Comparison of ENCODE assay signal across 8 cellular contexts in the genomic region with DNA sequence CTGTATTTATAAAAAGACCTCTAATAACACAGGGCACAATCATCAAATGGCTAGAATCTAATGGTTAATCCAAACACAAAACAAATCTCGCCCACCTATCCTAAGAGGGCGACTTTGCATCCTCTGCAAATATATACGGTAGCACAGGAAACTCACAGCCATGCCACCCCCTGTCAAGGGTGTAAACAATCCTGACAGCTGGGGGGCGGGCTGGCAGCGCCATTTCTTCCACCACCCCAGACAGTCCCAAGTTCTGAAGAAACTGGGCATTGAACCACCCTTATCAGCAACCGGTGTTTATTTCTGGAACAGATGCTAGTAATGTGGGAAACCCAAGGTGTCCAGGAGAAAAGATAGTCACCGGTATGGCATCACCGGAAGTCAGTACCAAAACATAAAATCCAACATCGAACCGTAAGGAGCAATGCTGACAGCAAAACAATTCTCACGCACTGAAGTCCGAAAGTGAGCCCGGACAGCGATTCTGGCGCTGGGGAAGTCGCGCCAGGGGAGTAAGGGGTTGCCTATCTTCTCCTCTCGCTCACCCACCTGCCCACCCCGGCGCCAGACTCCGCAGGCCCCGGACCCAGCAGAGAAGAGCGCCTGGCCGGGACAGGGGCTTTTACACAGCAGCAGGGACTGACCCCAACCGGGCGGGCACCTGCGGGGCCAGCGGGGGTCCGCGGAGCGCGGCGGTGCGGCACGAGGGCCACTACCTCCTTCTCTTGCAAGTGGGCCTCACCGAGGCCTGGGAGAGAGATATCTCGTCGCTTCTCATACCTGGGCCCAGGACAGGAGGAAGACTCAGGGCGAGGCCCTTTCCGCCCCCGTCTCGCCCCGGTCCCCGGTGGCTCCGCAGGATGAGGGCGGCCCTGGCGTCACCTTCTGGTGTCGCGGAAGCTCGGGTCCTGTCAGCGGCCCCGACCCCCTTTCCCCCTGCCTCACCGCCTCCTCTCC. TPM values are rescaled to one million over a fixed set of nuclear protein-coding genes. Genes with fewer than 3 reads are reported as not detected.
DNase-seq lines count a peak whose midpoint lies in the region; ATAC-seq, FAIRE-seq and TF ChIP-seq lines count a peak whose summit lies in the region.

No MANE protein-coding gene starts in this region.

- POLR2A ChIA-PET in BJ (lab: Charles Lee) (no interaction called here), T-cell (lab: Charles Lee) (no interaction called here), MCF 10A (lab: Yijun Ruan, JAX) (interaction anchor here (0.8 to 3.2 kb wide), 18 partner anchors 13 to 278 kb away, joined by 3 to 27 read pairs (median 4); partner anchors contain the start of genes CAPRIN1 and CD59)

- peak overlapping the region; percentile 88 for H3K9ac ChIP-seq in keratinocyte (ENCODE audit: control insufficient read depth, extremely low read depth, insufficient read depth, low read length)

- H3K4me1 Mint-ChIP-seq in T-cell (peaks cover 42 to 51% (median 51%) of the 10 kb centered on the region in 3 donors), MCF 10A (ENCODE audit: insufficient read depth, unreplicated experiment) (peaks cover 25% of the 10 kb centered on the region)

- peaks cover 2% of the 10 kb centered on the region for H3K9me1 ChIP-seq in keratinocyte (ENCODE audit: control insufficient read depth, extremely low read depth, insufficient read depth, low read length)

- H3K4me3 ChIP-seq in BJ (ENCODE audit: low read depth, low read length) (peak overlapping the region; percentile 89), keratinocyte (ENCODE audit: control insufficient read depth in 2 of 3, extremely low read depth in 1 of 3, insufficient read depth in 2 of 3, low read depth in 1 of 3, low read length in 3 of 3) (peak overlapping the region; percentile 82 to 92 (median 86))

- peak overlapping the region; percentile 96 for H3K4me2 ChIP-seq in keratinocyte (ENCODE audit: control insufficient read depth, extremely low read depth, insufficient read depth, low read depth, low read length)

- H3K27me3 ChIP-seq in BJ (ENCODE audit: control insufficient read depth, insufficient read depth, low read length) (no peaks in the 10 kb centered on the region), keratinocyte (ENCODE audit: control insufficient read depth, extremely low read depth, insufficient read depth, low read length) (no peaks in the 10 kb centered on the region)

- BruUV-seq in MCF 10A (replicated peaks; lab: Mats Ljungman, UMichigan): TSS peak; percentile 30

- TF ChIP-seq CTCF in BJ (IDR thresholded peaks at IDR 0.05; ENCODE audit: insufficient read depth, low read depth, low read length) (no peak), MCF 10A (IDR thresholded peaks at IDR 0.05; ENCODE audit: unreplicated experiment) (no peak), keratinocyte (optimal IDR thresholded peaks at IDR 0.05 in 1 of 3, IDR thresholded peaks at IDR 0.05 in 1 of 3, conservative IDR thresholded peaks at IDR 0.05 in 1 of 3; ENCODE audit: extremely low read depth in 1 of 3, insufficient read depth in 2 of 3, low read length in 3 of 3) (no peak)

- peaks cover 48% of the 10 kb centered on the region for H3K4me1 ChIP-seq in keratinocyte (ENCODE audit: control insufficient read depth, extremely low read depth, insufficient read depth, low read length)

- H3K79me2 ChIP-seq in keratinocyte (ENCODE audit: control insufficient read depth, insufficient read depth, low read length): peaks cover 31% of the 10 kb centered on the region

- ATAC-seq in GM19043 (IDR thresholded peaks at IDR 0.05; ENCODE audit: low read depth, unreplicated experiment): peak; percentile 17
- peak; percentile 40 for ATAC-seq in HG03354 (IDR thresholded peaks at IDR 0.05; ENCODE audit: poor library complexity, severe bottlenecking, unreplicated experiment)
- peak; percentile 70 to 79 (median 73) for ATAC-seq in T-cell (replicated peaks in 1 of 4)

- intact Hi-C loops in MCF 10A (cut with micrococcal nuclease): no loop called here

- H3K36me3 ChIP-seq in BJ (ENCODE audit: control insufficient read depth, insufficient read depth, low read length): peaks cover under 1% of the 10 kb centered on the region; the same call in 1 of the 2 replicates
- H3K36me3 ChIP-seq in keratinocyte (ENCODE audit: control insufficient read depth in 2 of 2, extremely low read depth in 1 of 2, insufficient read depth in 2 of 2, low read length in 2 of 2): peaks cover 4 to 5% of the 10 kb centered on the region in 2 experiments

- no peaks in the 10 kb centered on the region for H3K9me3 ChIP-seq in keratinocyte (ENCODE audit: control insufficient read depth, low read depth, low read length)

- H3K27ac ChIP-seq in keratinocyte (ENCODE audit: control insufficient read depth, insufficient read depth, low read length): peak overlapping the region; percentile 77

- dilution Hi-C loops in keratinocyte (cut with MboI; ENCODE audit: extremely low pct_ligation_motif_present, low sequenced_read_pairs): no loop called here

- no peaks in the 10 kb centered on the region for H4K20me1 ChIP-seq in keratinocyte (ENCODE audit: control insufficient read depth, extremely low read depth, insufficient read depth, low read length)

- no peak for DNase-seq in BJ (ENCODE audit: low read depth)
- DNase-seq in T-cell: peak in 33 of 34 experiments; percentile 2 to 68 (median 38)
- DNase-seq in MCF 10A (ENCODE audit: unreplicated experiment): peak; percentile 8
- DNase-seq in keratinocyte (ENCODE audit: low read depth, low spot score): no peak
- peak; percentile 44 for DNase-seq in stimulated activated CD4-positive, alpha-beta T cell treated with anti-CD3 and anti-CD28 coated beads, Interleukin-15, amount 100 ng/mL, for 24 hours
- DNase-seq in cerebellum (ENCODE audit: low spot score): no peak

- FAIRE-seq in keratinocyte (lab: Jason Lieb, UNC): no peak

- H3K9me3 Mint-ChIP-seq in T-cell (no peaks in the 10 kb centered on the region), MCF 10A (ENCODE audit: unreplicated experiment) (no peaks in the 10 kb centered on the region)

- H3K36me3 Mint-ChIP-seq in T-cell: peaks cover 13% of the 10 kb centered on the region
- H3K36me3 Mint-ChIP-seq in MCF 10A (ENCODE audit: insufficient read depth, unreplicated experiment): peaks cover 11% of the 10 kb centered on the region

- CTCF ChIA-PET in BJ (lab: Yijun Ruan, JAX): interaction anchor here (0.6 to 1.1 kb wide), 2 partner anchors 49 to 101 kb away, joined by 3 read pairs; no protein-coding TSS in a partner anchor
- CTCF ChIA-PET in T-cell (lab: Charles Lee): interaction anchor here (0.5 to 1.3 kb wide), 5 partner anchors 31 to 606 kb away, joined by 3 to 5 read pairs (median 3); no protein-coding TSS in a partner anchor
- CTCF ChIA-PET in MCF 10A (lab: Yijun Ruan, JAX): interaction anchor here (0.7 to 1.6 kb wide), 6 partner anchors 15 to 882 kb away, joined by 3 to 4 read pairs (median 3); no protein-coding TSS in a partner anchor

- H3K27ac Mint-ChIP-seq in T-cell (peak overlapping the region; percentile 90 to 93), MCF 10A (ENCODE audit: low read depth, unreplicated experiment) (peak overlapping the region; percentile 93)

- peaks cover 3 to 5% of the 10 kb centered on the region in 2 donors for H3K27me3 Mint-ChIP-seq in T-cell
- H3K27me3 Mint-ChIP-seq in MCF 10A (ENCODE audit: insufficient read depth, unreplicated experiment): no peaks in the 10 kb centered on the region

- H3K4me3 Mint-ChIP-seq in T-cell: peak overlapping the region; percentile 93 to 97 (median 96)
- H3K4me3 Mint-ChIP-seq in MCF 10A (ENCODE audit: unreplicated experiment): peak overlapping the region; percentile 88

- peak overlapping the region; percentile 89 for H2AFZ ChIP-seq in keratinocyte (ENCODE audit: control insufficient read depth, low read length)

RNA-seq across cellular contexts. Expression of gene FBXO3, which starts 0.6 kb away (rescaled TPM):
- 22.8 and 36.0 TPM in 2 replicates for polyA plus RNA-seq in BJ (2011; rRNA removed)
- 14.1 and 18.1 TPM in 2 replicates for polyA minus RNA-seq in BJ (2011; rRNA and poly(A)+ RNA removed)
- 10 to 100 TPM; 37.1 to 60.0 (median 41.1) TPM for total RNA-seq in T-cell
- total RNA-seq in MCF 10A (2022): 20.1 and 22.7 TPM in 2 replicates
- 47.3 to 68.6 TPM (median 48.5 TPM) in 3 replicates for polyA plus RNA-seq in keratinocyte
- 42.8 TPM for polyA plus RNA-seq in keratinocyte (2011; ENCODE audit: low read depth)
- polyA plus RNA-seq in keratinocyte (2011; cell fraction: cytosol; rRNA removed): 22.3 and 50.6 TPM in 2 replicates
- polyA plus RNA-seq in keratinocyte (2011; cell fraction: nucleus; rRNA removed): 44.9 and 65.7 TPM in 2 replicates
- 25.0 and 34.6 TPM in 2 replicates for polyA plus RNA-seq in keratinocyte (2012; ENCODE audit: low replicate concordance)
- polyA minus RNA-seq in keratinocyte: 11.1 to 60.4 TPM (median 40.3 TPM) in 3 replicates
- 35.5 TPM for polyA minus RNA-seq in keratinocyte (2011; cell fraction: cytosol; rRNA and poly(A)+ RNA removed)
- 32.0 and 44.9 TPM in 2 replicates for polyA minus RNA-seq in keratinocyte (2011; cell fraction: nucleus; rRNA and poly(A)+ RNA removed)
- 52.0 TPM for total RNA-seq in cerebellum

RNA-seq across cellular contexts. Expression of gene CD59, which starts 37.5 kb away (rescaled TPM):
- polyA plus RNA-seq in BJ (2011; rRNA removed) (1,025 and 1,348 TPM in 2 replicates), keratinocyte (1,349 to 1,804 TPM (median 1,403 TPM) in 3 replicates)
- 365 and 446 TPM in 2 replicates for polyA minus RNA-seq in BJ (2011; rRNA and poly(A)+ RNA removed)
- total RNA-seq in T-cell (10 to 100 TPM; 34.3 to 85.8 (median 71.9) TPM), MCF 10A (2022) (597 and 618 TPM in 2 replicates), cerebellum (59.8 TPM)
- 138 TPM for polyA plus RNA-seq in keratinocyte (2011; ENCODE audit: low read depth)
- 1,041 and 1,596 TPM in 2 replicates for polyA plus RNA-seq in keratinocyte (2011; cell fraction: cytosol; rRNA removed)
- 1,467 and 1,504 TPM in 2 replicates for polyA plus RNA-seq in keratinocyte (2011; cell fraction: nucleus; rRNA removed)
- 746 and 1,053 TPM in 2 replicates for polyA plus RNA-seq in keratinocyte (2012; ENCODE audit: low replicate concordance)
- 691 to 1,393 TPM (median 1,095 TPM) in 3 replicates for polyA minus RNA-seq in keratinocyte
- 314 TPM for polyA minus RNA-seq in keratinocyte (2011; cell fraction: cytosol; rRNA and poly(A)+ RNA removed)
- polyA minus RNA-seq in keratinocyte (2011; cell fraction: nucleus; rRNA and poly(A)+ RNA removed): 626 and 1,149 TPM in 2 replicates

Comparison
In these comparisons a context has a peak if more than half of its experiments do, and no peak if none do; other contexts are left out.
1. DNase-seq: peak in T-cell (33 of 34), MCF 10A (single experiment) and stimulated activated CD4-positive, alpha-beta T cell treated with anti-CD3 and anti-CD28 coated beads, Interleukin-15, amount 100 ng/mL, for 24 hours (single experiment); none in BJ (single experiment), keratinocyte (single experiment) and cerebellum (single experiment).
2. ATAC-seq: peak in every context shown above with its lines; median percentile 73 in T-cell; 40 in HG03354; 17 in GM19043.